ENCODE assay signal across 9 cellular contexts in the genomic region with DNA sequence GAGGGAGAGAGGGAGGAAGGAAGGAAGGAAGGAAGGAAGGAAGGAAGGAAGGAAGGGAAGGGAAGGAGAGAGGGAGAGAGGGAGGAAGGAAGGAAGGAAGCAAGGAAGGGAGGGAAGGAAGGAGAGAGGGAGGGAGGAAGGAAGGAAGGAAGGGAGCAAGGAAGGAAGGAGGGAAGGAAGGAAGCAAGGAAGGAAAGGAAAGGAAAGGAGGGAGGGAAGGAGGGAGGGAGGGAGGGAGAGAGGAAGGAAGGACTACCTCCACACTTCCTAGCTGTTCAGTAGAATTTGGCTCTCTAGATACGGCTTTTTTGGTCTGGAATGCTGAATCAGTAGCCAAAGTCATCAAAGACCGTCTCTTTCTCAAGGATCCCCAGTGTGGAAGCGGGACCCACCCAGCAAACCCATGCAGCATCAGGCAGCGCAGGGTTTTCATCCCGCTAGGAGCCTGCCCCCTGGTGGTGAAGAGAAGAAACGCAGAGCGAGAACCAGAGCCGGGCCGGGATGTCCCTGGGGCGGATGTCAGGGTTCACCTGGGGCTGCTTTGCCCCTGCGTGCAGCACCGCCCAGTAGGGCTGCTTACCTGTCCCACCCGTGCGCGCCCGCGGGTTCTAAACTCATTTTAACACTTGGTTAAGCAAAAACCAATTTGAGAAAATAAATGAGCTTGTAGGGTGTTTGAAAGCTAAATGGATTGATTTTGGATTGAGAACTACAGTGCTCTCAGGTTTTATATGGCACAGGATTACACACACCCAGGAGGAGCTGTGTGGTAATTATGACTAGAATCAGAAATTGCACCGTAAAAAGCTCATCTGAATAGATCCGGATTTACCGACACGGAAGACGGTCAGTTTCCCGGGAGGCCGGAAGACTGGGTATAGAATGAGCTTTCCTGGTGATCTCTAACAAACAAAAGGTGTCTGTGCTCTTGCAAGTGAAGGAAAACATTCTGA. TPM values are rescaled to one million over a fixed set of nuclear protein-coding genes. Genes with fewer than 3 reads are reported as not detected.
A peak's percentile ranks its signal among the peaks of the same experiment; 100 is the strongest.
DNase-seq lines count a peak whose midpoint lies in the region; ATAC-seq and TF ChIP-seq lines count a peak whose summit lies in the region.
"Had no signal": no experiment of that assay in that cellular context is flagged by ENCODE, and none has a peak within 500 bp of the region (broad histone marks: within the 10 kb centered on the region; RNA-seq: fewer than 3 reads in every experiment).

No MANE protein-coding gene starts in this region.

- CTCF ChIA-PET in activated CD4-positive, alpha-beta T cell treated with anti-CD3 and anti-CD28 coated beads for 36 hours (lab: Charles Lee), result interaction anchor here (0.6 to 3.0 kb wide), 46 partner anchors 9 to 981 kb away, joined by 3 to 20 read pairs (median 4); no protein-coding TSS in a partner anchor

- no peaks in the 10 kb centered on the region for H3K4me1 Mint-ChIP-seq in activated CD4-positive, alpha-beta T cell treated with anti-CD3 and anti-CD28 coated beads for 36 hours

- H3K36me3 ChIP-seq in colonic mucosa (no peaks in the 10 kb centered on the region), lower lobe of right lung (no peaks in the 10 kb centered on the region)

- H3K27me3 ChIP-seq in colonic mucosa (no peaks in the 10 kb centered on the region), lower lobe of right lung (ENCODE audit: low read depth) (no peaks in the 10 kb centered on the region)

- H3K27me3 Mint-ChIP-seq in activated CD4-positive, alpha-beta T cell treated with anti-CD3 and anti-CD28 coated beads for 36 hours, result peaks cover 10% of the 10 kb centered on the region

- no peaks in the 10 kb centered on the region for H3K9me3 Mint-ChIP-seq in activated CD4-positive, alpha-beta T cell treated with anti-CD3 and anti-CD28 coated beads for 36 hours (ENCODE audit: low read depth)
- H3K9me3 Mint-ChIP-seq: dendritic cell treated with granulocyte-macrophage colony-stimulating factor and Interleukin-4, amounts not matched to agents 40 ng/mL and 50 ng/mL, for 4 days had no signal

- ATAC-seq in GM21786 (IDR thresholded peaks at IDR 0.05; ENCODE audit: unreplicated experiment) (peak; percentile 65), lower lobe of right lung (peak; percentile 75 to 77)
- ATAC-seq in activated CD4-positive, alpha-beta T cell treated with anti-CD3 and anti-CD28 coated beads for 36 hours, result peak; percentile 96

- intact Hi-C loops in activated CD4-positive, alpha-beta T cell treated with anti-CD3 and anti-CD28 coated beads for 36 hours (cut with DNase I, micrococcal nuclease), result loop anchor here (1.0 to 2.0 kb wide), 3 partner anchors 410 to 569 kb away; no protein-coding TSS in a partner anchor
- intact Hi-C loops in colonic mucosa (cut with DNase I), result loop anchor here (10.0 kb wide), 1 partner anchor 570 kb away; no protein-coding TSS in a partner anchor
- intact Hi-C loops in lower lobe of right lung (cut with DNase I), result loop anchor here (5.0 to 10.0 kb wide), 2 partner anchors 570 to 572 kb away; no protein-coding TSS in a partner anchor

- H3K4me3 ChIP-seq in colonic mucosa (no peak overlapping the region), lower lobe of right lung (no peak overlapping the region)

- H3K4me3 Mint-ChIP-seq in activated CD4-positive, alpha-beta T cell treated with anti-CD3 and anti-CD28 coated beads for 36 hours, result no peak overlapping the region
- H3K4me3 Mint-ChIP-seq: dendritic cell treated with granulocyte-macrophage colony-stimulating factor and Interleukin-4, amounts not matched to agents 40 ng/mL and 50 ng/mL, for 4 days had no signal

- POLR2A ChIA-PET in activated CD4-positive, alpha-beta T cell treated with anti-CD3 and anti-CD28 coated beads for 36 hours (lab: Charles Lee), result no interaction called here

- peak overlapping the region in 1 of 2 donors; percentile 24 for H3K9ac ChIP-seq in colonic mucosa (ENCODE audit: low read depth in 2 of 2, low read length in 2 of 2)

- H3K4me1 ChIP-seq in colonic mucosa (no peaks in the 10 kb centered on the region), lower lobe of right lung (no peaks in the 10 kb centered on the region)

- peak; percentile 95 for TF ChIP-seq CTCF in colonic mucosa (IDR thresholded peaks at IDR 0.05)
- peak; percentile 96 for TF ChIP-seq CTCF in lower lobe of right lung (IDR thresholded peaks at IDR 0.05)

- in situ Hi-C loops in Caki2 (cut with HindIII; ENCODE audit: low pct_unique_long_range_greater_than_20kb, low sequenced_read_pairs), result no loop called here

- no peak overlapping the region for H3K27ac Mint-ChIP-seq in activated CD4-positive, alpha-beta T cell treated with anti-CD3 and anti-CD28 coated beads for 36 hours
- H3K27ac Mint-ChIP-seq: dendritic cell treated with granulocyte-macrophage colony-stimulating factor and Interleukin-4, amounts not matched to agents 40 ng/mL and 50 ng/mL, for 4 days had no signal

- H3K36me3 Mint-ChIP-seq in activated CD4-positive, alpha-beta T cell treated with anti-CD3 and anti-CD28 coated beads for 36 hours (ENCODE audit: low read depth), result no peaks in the 10 kb centered on the region

- peak; percentile 44 for DNase-seq in Caki2 (ENCODE audit: low read depth)
- DNase-seq in NCI-H2107 treated with DMSO at 0.1 percent for 48 hours (lab: John Stamatoyannopoulos, UW; ENCODE audit: unreplicated experiment), result peak; percentile 24
- DNase-seq in activated CD4-positive, alpha-beta T cell treated with anti-CD3 and anti-CD28 coated beads for 36 hours, result peak; percentile 86
- peak; percentile 68 for DNase-seq in colonic mucosa
- peak; percentile 69 for DNase-seq in lower lobe of right lung
- peak; percentile 40 to 54 for DNase-seq in stimulated activated CD8-positive, alpha-beta memory T cell treated with anti-CD3 and anti-CD28 coated beads, Interleukin-15, amount 100 ng/mL, for 4 hours (ENCODE audit: low read depth in 2 of 2)
- no peak for DNase-seq in OCI-M2 (lab: John Stamatoyannopoulos, UW; ENCODE audit: unreplicated experiment)

- H3K9me3 ChIP-seq in colonic mucosa (no peaks in the 10 kb centered on the region), lower lobe of right lung (no peaks in the 10 kb centered on the region)

- H3K27ac ChIP-seq in colonic mucosa, result no peak overlapping the region
- no peak overlapping the region for H3K27ac ChIP-seq in lower lobe of right lung

RNA-seq across cellular contexts. Expression of a gene that starts 48.1 kb away (rescaled TPM):
- 43.2 and 54.8 TPM in 2 replicates for total RNA-seq in Caki2 (2014; rRNA removed; shearing (Covaris generic); ENCODE audit: low replicate concordance)
- total RNA-seq in activated CD4-positive, alpha-beta T cell treated with anti-CD3 and anti-CD28 coated beads for 36 hours, result 10 to 100 TPM; 27.2 to 32.8 TPM
- 1 to 10 TPM; 1.8 to 4.9 TPM for total RNA-seq in colonic mucosa
- total RNA-seq in lower lobe of right lung, result 13.4 TPM
